Comparison of ENCODE assay signal across 16 cellular contexts in genomic region chr1:43760745-43761343, GRCh38. TPM values are rescaled to one million over a fixed set of nuclear protein-coding genes. Genes with fewer than 3 reads are reported as not detected.
A peak's percentile ranks its signal among the peaks of the same experiment; 100 is the strongest.
DNase-seq lines count a peak whose midpoint lies in the region; ATAC-seq and TF ChIP-seq lines count a peak whose summit lies in the region.
"Had no signal": no experiment of that assay in that cellular context is flagged by ENCODE, and none has a peak within 500 bp of the region (broad histone marks: within the 10 kb centered on the region; RNA-seq: fewer than 3 reads in every experiment).

No MANE protein-coding gene starts in this region.

- no peak for ATAC-seq in HG02973 (IDR thresholded peaks at IDR 0.05; ENCODE audit: unreplicated experiment)
- ATAC-seq: CD8-positive, alpha-beta T cell; Panc1 had no signal

- H3K4me3 ChIP-seq in fibroblast of pulmonary artery (replicated peaks; ENCODE audit: low read depth, low read length) = no peak overlapping the region

- TF ChIP-seq CTCF in fibroblast of pulmonary artery (IDR thresholded peaks at IDR 0.05; ENCODE audit: low read length, missing control alignments) = no peak

- DNase-seq in EH (ENCODE audit: low read depth) = peak; percentile 71
- DNase-seq in amniotic epithelial cell (ENCODE audit: low read depth) = peak; percentile 34
- peak; percentile 41 for DNase-seq in fibroblast of pulmonary artery (ENCODE audit: low read depth)
- peak; percentile 15 for DNase-seq in pulmonary artery endothelial cell (ENCODE audit: low read depth, low spot score)
- no peak for DNase-seq in NCI-H345 treated with DMSO at 0.1 percent for 48 hours (lab: John Stamatoyannopoulos, UW; ENCODE audit: unreplicated experiment)
- DNase-seq in NK-92 treated with Interleukin-12 subunit alpha and Interleukin-12 subunit beta, amount 100 ng/mL, for 24 hours (lab: John Stamatoyannopoulos, UW) = no peak
- DNase-seq: ACHN; BE2C; CD8-positive, alpha-beta T cell; KG1; NCI-H1092 treated with DMSO at 0.1 percent for 48 hours; NCI-H1694; NCI-H345; Right ventricle myocardium superior had no signal

RNA-seq across cellular contexts. Expression of gene ST3GAL3, which starts 53.5 kb away (rescaled TPM):
- total RNA-seq in pulmonary artery endothelial cell = 12.7 and 17.1 TPM in 2 replicates

Comparison
In these comparisons a context has a peak if more than half of its experiments do, and no peak if none do; other contexts are left out.
1. DNase-seq: peak in EH (single experiment), amniotic epithelial cell (single experiment), fibroblast of pulmonary artery (single experiment) and pulmonary artery endothelial cell (single experiment); none in NCI-H345 treated with DMSO at 0.1 percent for 48 hours (single experiment) and NK-92 treated with Interleukin-12 subunit alpha and Interleukin-12 subunit beta, amount 100 ng/mL, for 24 hours (single experiment).